26 cellular contexts compared by ENCODE assay signal in the genomic region with DNA sequence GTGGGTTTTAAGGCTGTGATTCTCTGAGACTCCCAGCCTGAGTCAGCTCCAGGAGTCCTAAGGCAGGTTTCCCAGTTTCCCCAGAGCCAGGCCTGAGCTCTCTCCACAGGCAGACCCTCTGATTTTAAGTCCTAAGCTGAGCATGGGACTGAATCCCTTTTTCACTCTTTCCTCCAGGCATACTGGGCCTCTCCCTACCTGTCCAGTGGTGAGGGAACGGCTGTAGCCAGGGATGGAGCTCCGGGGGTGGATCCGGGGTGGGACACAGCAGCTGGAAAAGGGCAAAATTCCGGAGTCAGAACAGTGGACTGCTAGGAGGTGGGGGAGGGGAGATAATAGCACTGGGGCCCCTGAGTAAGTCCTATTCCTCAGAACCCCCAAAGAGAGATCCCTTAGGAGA. TPM values are rescaled to one million over a fixed set of nuclear protein-coding genes. Genes with fewer than 3 reads are reported as not detected.
"Had no signal": no experiment of that assay in that cellular context is flagged by ENCODE, and none has a peak within 500 bp of the region (broad histone marks: within the 10 kb centered on the region; RNA-seq: fewer than 3 reads in every experiment).

No MANE protein-coding gene starts in this region.

- H3K9me3 ChIP-seq: colonic mucosa, esophagus squamous epithelium, gastrocnemius medialis, heart right ventricle, left lung, lower lobe of right lung, mucosa of descending colon had no signal

- H3K27ac Mint-ChIP-seq: immature natural killer cell; mesothelial cell of epicardium; naive thymus-derived CD8-positive, alpha-beta T cell had no signal

- H3K9me3 Mint-ChIP-seq: immature natural killer cell; mesothelial cell of epicardium; naive B cell; naive thymus-derived CD8-positive, alpha-beta T cell had no signal

- H3K27ac ChIP-seq: colonic mucosa, epithelial cell of prostate, esophagus squamous epithelium, gastrocnemius medialis, heart right ventricle, left lung, lower lobe of right lung had no signal

- ATAC-seq: gastrocnemius medialis; left cardiac atrium; left lung; left ventricle myocardium superior; lower lobe of right lung; mucosa of descending colon; naive thymus-derived CD8-positive, alpha-beta T cell had no signal

- H3K27me3 Mint-ChIP-seq: naive B cell had no signal

- H3K4me3 Mint-ChIP-seq: immature natural killer cell; mesothelial cell of epicardium; naive B cell; naive thymus-derived CD8-positive, alpha-beta T cell had no signal

- H3K4me3 ChIP-seq: colonic mucosa, dorsolateral prefrontal cortex, esophagus squamous epithelium, gastrocnemius medialis, heart right ventricle, left lung, lower lobe of right lung, mucosa of descending colon had no signal

- H3K4me1 ChIP-seq: colonic mucosa, esophagus squamous epithelium, gastrocnemius medialis, left lung, lower lobe of right lung had no signal

- H3K36me3 Mint-ChIP-seq: immature natural killer cell; mesothelial cell of epicardium; naive thymus-derived CD8-positive, alpha-beta T cell had no signal

- H3K36me3 ChIP-seq: colonic mucosa, esophagus squamous epithelium, gastrocnemius medialis, heart right ventricle, left lung, lower lobe of right lung had no signal

- H3K27me3 ChIP-seq: colonic mucosa, gastrocnemius medialis had no signal

- DNase-seq: colonic mucosa; dermis blood vessel endothelial cell; effector CD4-positive, alpha-beta T cell; effector memory CD4-positive, alpha-beta T cell; erythroblast; esophagus squamous epithelium; foreskin fibroblast; foreskin melanocyte; gastrocnemius medialis; glutamatergic neuron; heart right ventricle; hypothalamus; immature natural killer cell; left cardiac atrium; left lung; left ventricle myocardium superior; lower lobe of right lung; mesenchymal stem cell; mucosa of descending colon; naive B cell; naive thymus-derived CD8-positive, alpha-beta T cell had no signal

- H3K4me1 Mint-ChIP-seq: immature natural killer cell had no signal

RNA-seq across cellular contexts. Expression of a gene that starts 30.0 kb away (rescaled TPM):
- total RNA-seq: lung microvascular endothelial cell had no signal
- polyA plus RNA-seq: keratinocyte had no signal
